In the genomic region with DNA sequence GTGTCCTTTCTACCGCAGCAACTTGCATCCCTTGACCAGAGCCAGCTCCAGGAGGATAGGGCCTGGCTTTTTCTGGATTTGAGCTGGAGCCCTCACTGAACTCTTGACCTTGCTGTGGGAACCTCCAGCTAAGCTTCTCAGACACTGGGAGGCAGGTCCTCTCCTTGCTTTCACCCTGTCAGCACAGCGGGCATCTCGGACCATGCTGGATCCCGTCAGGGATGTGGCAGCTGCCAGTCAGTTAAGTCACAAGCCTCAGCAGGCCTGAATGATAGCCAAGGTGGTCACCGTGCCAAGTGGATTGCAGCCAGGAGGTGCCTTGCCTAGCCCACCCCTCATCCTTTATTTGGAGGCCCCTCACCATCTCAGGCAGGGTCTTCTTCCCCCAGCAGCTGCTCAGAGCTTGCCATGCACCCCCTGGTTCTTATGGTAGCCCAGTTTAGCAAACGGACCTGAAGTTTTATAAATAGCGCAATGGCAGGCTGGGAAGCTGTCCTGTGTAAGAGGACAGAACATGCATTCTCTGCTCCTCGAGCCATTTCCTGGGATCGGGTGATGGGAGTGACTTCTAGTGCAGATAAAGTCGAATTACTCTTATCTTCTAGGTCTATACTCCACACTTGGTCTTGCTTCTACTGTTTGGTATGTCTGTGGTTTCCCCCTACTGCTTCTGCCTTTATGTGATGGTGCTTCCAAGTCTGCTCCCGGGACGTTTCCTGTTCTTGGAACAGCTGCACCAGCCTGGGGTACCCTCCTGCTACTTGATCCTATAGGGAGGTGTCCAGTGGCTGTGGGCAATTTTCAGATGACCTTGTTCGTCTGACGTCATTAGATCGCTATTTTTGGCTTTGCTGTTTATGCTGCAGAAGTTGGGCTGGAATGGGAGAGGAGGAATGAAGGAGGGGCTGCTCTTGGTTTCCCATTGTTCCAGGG, we compare ENCODE assay signal across 11 cellular contexts. TPM values are rescaled to one million over a fixed set of nuclear protein-coding genes. Genes with fewer than 3 reads are reported as not detected.
DNase-seq lines count a peak whose midpoint lies in the region; ATAC-seq and TF ChIP-seq lines count a peak whose summit lies in the region.
"Had no signal": no experiment of that assay in that cellular context is flagged by ENCODE, and none has a peak within 500 bp of the region (broad histone marks: within the 10 kb centered on the region; RNA-seq: fewer than 3 reads in every experiment).

No MANE protein-coding gene starts in this region.

- intact Hi-C loops in heart right ventricle (cut with DNase I): no loop called here

- ATAC-seq in heart right ventricle (peak; percentile 31 to 78 (median 62)), GM19397 (IDR thresholded peaks at IDR 0.05; ENCODE audit: unreplicated experiment) (no peak)
- ATAC-seq in activated T-cell treated with anti-CD3 and anti-CD28 coated beads, Interleukin-2, amount 50 U/mL, for 4 hours: no peak
- no peak for ATAC-seq in stimulated activated effector memory CD8-positive, alpha-beta T cell treated with anti-CD3 and anti-CD28 coated beads, Interleukin-12 subunit alpha, Interleukin-12 subunit beta, amount 100 ng/mL, for 72 hours
- ATAC-seq: activated CD8-positive, alpha-beta T cell treated with anti-CD3 and anti-CD28 coated beads for 36 hours had no signal

- no peaks in the 10 kb centered on the region for H3K36me3 ChIP-seq in heart right ventricle

- 20 to 32% methylated on average over 15 of the region's 15 CpGs for WGBS in heart right ventricle, 2 donors

- H3K4me3 Mint-ChIP-seq in activated T-cell treated with anti-CD3 and anti-CD28 coated beads, Interleukin-2, amount 50 U/mL, for 4 hours: no peak overlapping the region
- no peak overlapping the region for H3K4me3 Mint-ChIP-seq in stimulated activated effector memory CD8-positive, alpha-beta T cell treated with anti-CD3 and anti-CD28 coated beads, Interleukin-12 subunit alpha, Interleukin-12 subunit beta, amount 100 ng/mL, for 72 hours
- H3K4me3 Mint-ChIP-seq: activated CD8-positive, alpha-beta T cell treated with anti-CD3 and anti-CD28 coated beads for 36 hours had no signal

- DNase-seq in LHCN-M2 (ENCODE audit: low read depth) (peak; percentile 99), amniotic stem cell (lab: John Stamatoyannopoulos, UW) (peak; percentile 27), heart right ventricle (no peak), smooth muscle cell of the brain vasculature (ENCODE audit: low read depth, low spot score) (peak; percentile 84)
- no peak for DNase-seq in activated T-cell treated with anti-CD3 and anti-CD28 coated beads, Interleukin-2, amount 50 U/mL, for 4 hours
- DNase-seq in stimulated activated effector memory CD8-positive, alpha-beta T cell treated with anti-CD3 and anti-CD28 coated beads, Interleukin-12 subunit alpha, Interleukin-12 subunit beta, amount 100 ng/mL, for 72 hours (ENCODE audit: low spot score in 2 of 2): no peak
- DNase-seq: activated CD8-positive, alpha-beta T cell treated with anti-CD3 and anti-CD28 coated beads for 36 hours; GOT3; NCI-H1105; stimulated activated CD4-positive, alpha-beta T cell treated with anti-CD3 and anti-CD28 coated beads, Interleukin-2, amount 100 ng/mL, for 48 hours had no signal

- no peaks in the 10 kb centered on the region for H3K27me3 Mint-ChIP-seq in activated T-cell treated with anti-CD3 and anti-CD28 coated beads, Interleukin-2, amount 50 U/mL, for 4 hours (ENCODE audit: low read depth)
- H3K27me3 Mint-ChIP-seq: activated CD8-positive, alpha-beta T cell treated with anti-CD3 and anti-CD28 coated beads for 36 hours had no signal

- no peaks in the 10 kb centered on the region for H3K36me3 Mint-ChIP-seq in activated T-cell treated with anti-CD3 and anti-CD28 coated beads, Interleukin-2, amount 50 U/mL, for 4 hours (ENCODE audit: insufficient read depth)
- H3K36me3 Mint-ChIP-seq in stimulated activated effector memory CD8-positive, alpha-beta T cell treated with anti-CD3 and anti-CD28 coated beads, Interleukin-12 subunit alpha, Interleukin-12 subunit beta, amount 100 ng/mL, for 72 hours: no peaks in the 10 kb centered on the region

- peaks cover 13 to 46% (median 34%) of the 10 kb centered on the region in 9 donors for H3K4me1 ChIP-seq in heart right ventricle

- H3K4me3 ChIP-seq in heart right ventricle: no peak overlapping the region

- TF ChIP-seq CTCF in heart right ventricle (IDR thresholded peaks at IDR 0.05): no peak

- no peak overlapping the region for H3K27ac Mint-ChIP-seq in stimulated activated effector memory CD8-positive, alpha-beta T cell treated with anti-CD3 and anti-CD28 coated beads, Interleukin-12 subunit alpha, Interleukin-12 subunit beta, amount 100 ng/mL, for 72 hours
- H3K27ac Mint-ChIP-seq: activated CD8-positive, alpha-beta T cell treated with anti-CD3 and anti-CD28 coated beads for 36 hours had no signal

- H3K9me3 Mint-ChIP-seq in activated T-cell treated with anti-CD3 and anti-CD28 coated beads, Interleukin-2, amount 50 U/mL, for 4 hours: no peaks in the 10 kb centered on the region
- H3K9me3 Mint-ChIP-seq in stimulated activated effector memory CD8-positive, alpha-beta T cell treated with anti-CD3 and anti-CD28 coated beads, Interleukin-12 subunit alpha, Interleukin-12 subunit beta, amount 100 ng/mL, for 72 hours: no peaks in the 10 kb centered on the region
- H3K9me3 Mint-ChIP-seq: activated CD8-positive, alpha-beta T cell treated with anti-CD3 and anti-CD28 coated beads for 36 hours had no signal

- no peaks in the 10 kb centered on the region for H3K9me3 ChIP-seq in heart right ventricle

- H3K27ac ChIP-seq in heart right ventricle: peak overlapping the region; percentile 42 to 88 (median 72)

- H3K27me3 ChIP-seq in heart right ventricle: no peaks in the 10 kb centered on the region

- no peaks in the 10 kb centered on the region for H3K4me1 Mint-ChIP-seq in activated T-cell treated with anti-CD3 and anti-CD28 coated beads, Interleukin-2, amount 50 U/mL, for 4 hours (ENCODE audit: low read depth)
- peaks cover 6% of the 10 kb centered on the region for H3K4me1 Mint-ChIP-seq in stimulated activated effector memory CD8-positive, alpha-beta T cell treated with anti-CD3 and anti-CD28 coated beads, Interleukin-12 subunit alpha, Interleukin-12 subunit beta, amount 100 ng/mL, for 72 hours

RNA-seq across cellular contexts. Expression of gene MYLK2, which starts 7.1 kb away (rescaled TPM):
- total RNA-seq in LHCN-M2 (2014; rRNA removed) (0.29 and 0.71 TPM in 2 replicates), heart right ventricle (1 to 10 TPM in 1 of 10 donors, under 1 TPM in 8, not detected in 1; 0.06 to 2.1 (median 0.28) TPM)
- 0.17 TPM for polyA plus RNA-seq in LHCN-M2 (2012)
- polyA plus RNA-seq in heart right ventricle: under 1 TPM in 1 of 2 donors, not detected in 1; 0.16 TPM
- under 1 TPM in 2 of 3 donors, not detected in 1; 0.10 to 0.11 TPM for total RNA-seq in activated T-cell treated with anti-CD3 and anti-CD28 coated beads, Interleukin-2, amount 50 U/mL, for 4 hours

RNA-seq across cellular contexts. Expression of gene FOXS1, which starts 33.3 kb away (rescaled TPM):
- total RNA-seq in LHCN-M2 (2014; rRNA removed) (not detected in 2 replicates), heart right ventricle (1 to 10 TPM; 1.4 to 6.5 (median 2.5) TPM)
- 0.07 TPM for polyA plus RNA-seq in LHCN-M2 (2012)
- 1 to 10 TPM; 6.0 to 7.5 TPM for polyA plus RNA-seq in heart right ventricle
- total RNA-seq in activated T-cell treated with anti-CD3 and anti-CD28 coated beads, Interleukin-2, amount 50 U/mL, for 4 hours: not detected
- total RNA-seq: activated CD8-positive, alpha-beta T cell treated with anti-CD3 and anti-CD28 coated beads for 36 hours had no signal

RNA-seq across cellular contexts. Expression of gene DUSP15, which starts 58.3 kb away (rescaled TPM):
- total RNA-seq in LHCN-M2 (2014; rRNA removed) (0.11 TPM in 1 of 2 replicates, not detected in the other), heart right ventricle (1 to 10 TPM; 1.7 to 7.2 (median 5.0) TPM)
- 0.10 TPM for polyA plus RNA-seq in LHCN-M2 (2012)
- 1 to 10 TPM in 1 of 2 donors, under 1 TPM in 1; 0.90 to 6.0 TPM for polyA plus RNA-seq in heart right ventricle
- total RNA-seq in activated T-cell treated with anti-CD3 and anti-CD28 coated beads, Interleukin-2, amount 50 U/mL, for 4 hours: not detected
- total RNA-seq: activated CD8-positive, alpha-beta T cell treated with anti-CD3 and anti-CD28 coated beads for 36 hours had no signal

RNA-seq across cellular contexts. Expression of gene TTLL9, which starts 58.4 kb away (rescaled TPM):
- not detected in 2 replicates for total RNA-seq in LHCN-M2 (2014; rRNA removed)
- not detected for polyA plus RNA-seq in LHCN-M2 (2012)
- under 1 TPM in 1 of 10 donors, not detected in 9; 0.15 TPM for total RNA-seq in heart right ventricle
- under 1 TPM; 0.03 to 0.07 TPM for polyA plus RNA-seq in heart right ventricle
- not detected for total RNA-seq in activated T-cell treated with anti-CD3 and anti-CD28 coated beads, Interleukin-2, amount 50 U/mL, for 4 hours
- total RNA-seq: activated CD8-positive, alpha-beta T cell treated with anti-CD3 and anti-CD28 coated beads for 36 hours had no signal

Comparison
In these comparisons a context has a peak if more than half of its experiments do, and no peak if none do; other contexts are left out.
1. DNase-seq: peak in LHCN-M2 (single experiment), amniotic stem cell (single experiment) and smooth muscle cell of the brain vasculature (single experiment); none in heart right ventricle (0 of 2), activated T-cell treated with anti-CD3 and anti-CD28 coated beads, Interleukin-2, amount 50 U/mL, for 4 hours (single experiment) and stimulated activated effector memory CD8-positive, alpha-beta T cell treated with anti-CD3 and anti-CD28 coated beads, Interleukin-12 subunit alpha, Interleukin-12 subunit beta, amount 100 ng/mL, for 72 hours (0 of 2).
2. ATAC-seq: peak in heart right ventricle (8 of 8); none in GM19397 (single experiment), activated T-cell treated with anti-CD3 and anti-CD28 coated beads, Interleukin-2, amount 50 U/mL, for 4 hours (0 of 2) and stimulated activated effector memory CD8-positive, alpha-beta T cell treated with anti-CD3 and anti-CD28 coated beads, Interleukin-12 subunit alpha, Interleukin-12 subunit beta, amount 100 ng/mL, for 72 hours (single experiment).